Comparison of ENCODE assay signal across 24 cellular contexts in genomic region chr14:81751198-81751597, GRCh38.
"Had no signal": no experiment of that assay in that cellular context is flagged by ENCODE, and none has a peak within 500 bp of the region (broad histone marks: within the 10 kb centered on the region; RNA-seq: fewer than 3 reads in every experiment).

No MANE protein-coding gene starts in this region.

- H3K27ac ChIP-seq: lower lobe of right lung, pancreas, prostate gland, right lobe of liver, tibial nerve, vagina had no signal

- H3K9me3 ChIP-seq: lower lobe of right lung, pancreas, prostate gland, right lobe of liver, tibial nerve, vagina had no signal

- DNase-seq: hypothalamus; immature natural killer cell; kidney; lower lobe of right lung; mammary epithelial cell; mesenchymal stem cell; naive thymus-derived CD8-positive, alpha-beta T cell; nucleus accumbens; pancreas; posterior cingulate gyrus; retina; right lobe of liver; stimulated activated CD4-positive, alpha-beta T cell treated with anti-CD3 and anti-CD28 coated beads, Interleukin-1b, Interleukin-23, amount 100 ng/mL, for 48 hours; stimulated activated CD4-positive, alpha-beta T cell treated with anti-CD3 and anti-CD28 coated beads, Interleukin-2, amount 100 ng/mL, for 48 hours; stimulated activated CD4-positive, alpha-beta T cell treated with anti-CD3 and anti-CD28 coated beads, Interleukin-4, amount 100 ng/mL, for 4 hours; stimulated activated CD8-positive, alpha-beta memory T cell treated with anti-CD3 and anti-CD28 coated beads, Interleukin-4, amount 100 ng/mL, for 48 hours; stimulated activated naive CD4-positive, alpha-beta T cell treated with Interleukin-2 at 50 U/mL for 16 hours; stimulated activated naive CD8-positive, alpha-beta T cell treated with anti-CD3 and anti-CD28 coated beads, Interleukin-15, amount 100 ng/mL, for 72 hours; substantia nigra had no signal

- H3K36me3 ChIP-seq: lower lobe of right lung, pancreas, prostate gland, right lobe of liver, tibial nerve, vagina had no signal

- ATAC-seq: lower lobe of right lung; naive thymus-derived CD8-positive, alpha-beta T cell; pancreas; right lobe of liver; stimulated activated memory B cell treated with anti-CD40 and anti-IgM and Interleukin-4, amounts not matched to agents 10 μg/mL and 1 μg/mL and 100 μg/mL, for 72 hours; stimulated activated naive CD8-positive, alpha-beta T cell treated with anti-CD3 and anti-CD28 coated beads, Interleukin-15, amount 100 ng/mL, for 72 hours had no signal

- H3K27me3 ChIP-seq: pancreas, right lobe of liver, tibial nerve, vagina had no signal

- H3K4me3 ChIP-seq: lower lobe of right lung, pancreas, prostate gland, right lobe of liver, smooth muscle cell, tibial nerve, vagina had no signal

- H3K4me1 ChIP-seq: lower lobe of right lung, pancreas, prostate gland, right lobe of liver, tibial nerve, vagina had no signal
